8 cellular contexts compared by ENCODE assay signal in genomic region chr6:85756982-85757381, GRCh38.
DNase-seq lines count a peak whose midpoint lies in the region; ATAC-seq, FAIRE-seq and TF ChIP-seq lines count a peak whose summit lies in the region.

No MANE protein-coding gene starts in this region.

- no peaks in the 10 kb centered on the region for H3K4me1 ChIP-seq in H1 (replicated peaks in 1 of 4; ENCODE audit: control insufficient read depth in 3 of 4, insufficient read depth in 4 of 4, low read length in 3 of 4)
- H3K4me1 ChIP-seq in psoas muscle, result no peaks in the 10 kb centered on the region

- no peak overlapping the region for H3K4me2 ChIP-seq in H1 (ENCODE audit: insufficient read depth in 1 of 2, low read depth in 2 of 2, low read length in 2 of 2)

- H3K36me3 ChIP-seq in H1 (ENCODE audit: control insufficient read depth in 2 of 4, insufficient read depth in 4 of 4, low read length in 3 of 4) (no peaks in the 10 kb centered on the region), psoas muscle (ENCODE audit: insufficient read depth in 1 of 2, low read depth in 1 of 2) (no peaks in the 10 kb centered on the region), H7 (replicated peaks; ENCODE audit: control insufficient read depth, insufficient read depth, low read length) (no peaks in the 10 kb centered on the region)

- no peak overlapping the region for H2BK15ac ChIP-seq in H1 (ENCODE audit: low read length)

- no peak overlapping the region for H2AFZ ChIP-seq in H1 (ENCODE audit: low read length)

- CTCF ChIA-PET in H1 (lab: Charles Lee; ENCODE audit: partially characterized antibody), result interaction anchor here (1.0 to 1.2 kb wide), 3 partner anchors 8 to 432 kb away, joined by 3 to 4 read pairs (median 3); no protein-coding TSS in a partner anchor

- no peak overlapping the region for H3K4ac ChIP-seq in H1 (replicated peaks; ENCODE audit: insufficient read length, low read depth, low read length)

- no peak for TF ChIP-seq EP300 in H1 (IDR thresholded peaks at IDR 0.05; ENCODE audit: borderline replicate concordance in 1 of 2, low read depth in 2 of 2, low read length in 2 of 2)

- no peak for FAIRE-seq in H1 (lab: Jason Lieb, UNC)

- H4K5ac ChIP-seq in H1 (ENCODE audit: insufficient read length, low read depth, low read length), result no peak overlapping the region

- H3K27me3 ChIP-seq in H1 (replicated peaks in 1 of 4; ENCODE audit: control insufficient read depth in 3 of 4, extremely low read depth in 1 of 4, insufficient read depth in 3 of 4, low read length in 3 of 4), result no peaks in the 10 kb centered on the region
- H3K27me3 ChIP-seq in psoas muscle (ENCODE audit: insufficient read depth in 3 of 3, low read length in 2 of 3), result no peaks in the 10 kb centered on the region
- H3K27me3 ChIP-seq in H7 (ENCODE audit: control insufficient read depth, insufficient read depth, low read length), result no peaks in the 10 kb centered on the region

- TF ChIP-seq RAD21 in H1 (IDR thresholded peaks at IDR 0.05 in 1 of 2, conservative IDR thresholded peaks at IDR 0.05 in 1 of 2; ENCODE audit: low read depth in 2 of 2, low read length in 2 of 2), result peak; percentile 55 to 66

- H3K79me2 ChIP-seq in H1 (ENCODE audit: control insufficient read depth in 1 of 2, insufficient read depth in 2 of 2, low read length in 2 of 2), result no peaks in the 10 kb centered on the region

- no peak overlapping the region for H2BK12ac ChIP-seq in H1 (ENCODE audit: low read depth, low read length)

- H3K9me3 ChIP-seq in H1 (ENCODE audit: insufficient read depth in 2 of 2, low read depth in 1 of 2, low read length in 1 of 2), result 0 out of 4 replicates have a peak, but pooled peaks cover 0 to under 1% of the 10 kb centered on the region in 2 experiments
- no peaks in the 10 kb centered on the region for H3K9me3 ChIP-seq in psoas muscle

- H3K4me3 ChIP-seq in H1 (ENCODE audit: extremely low read depth in 1 of 4, insufficient read depth in 2 of 4, low read depth in 3 of 4, low read length in 4 of 4) (no peak overlapping the region), psoas muscle (no peak overlapping the region), H7 (ENCODE audit: insufficient read depth, low read depth, low read length) (no peak overlapping the region)

- no peak overlapping the region for H3K14ac ChIP-seq in H1 (ENCODE audit: insufficient read length)

- intact Hi-C loops in psoas muscle (cut with DNase I), result loop anchor here (10.0 kb wide), 1 partner anchor 1098 kb away; no protein-coding TSS in a partner anchor

- no peak overlapping the region for H3K18ac ChIP-seq in H1 (ENCODE audit: extremely low read depth, low read length)

- H2AK5ac ChIP-seq in H1 (ENCODE audit: low read depth, low read length), result no peak overlapping the region

- POLR2A ChIA-PET in H1 (lab: Charles Lee; ENCODE audit: partially characterized antibody), result no interaction called here

- H3K9ac ChIP-seq in H1 (replicated peaks in 1 of 4; ENCODE audit: extremely low read depth in 1 of 4, low read depth in 3 of 4, low read length in 3 of 4), result no peak overlapping the region

- no peak overlapping the region for H4K91ac ChIP-seq in H1 (replicated peaks; ENCODE audit: insufficient read length, low read length)

- H4K8ac ChIP-seq in H1 (ENCODE audit: extremely low read depth, insufficient read depth, low read length), result no peak overlapping the region

- no peak overlapping the region for H3K56ac ChIP-seq in H1 (replicated peaks; ENCODE audit: insufficient read length, low read depth, low read length)

- no peak for TF ChIP-seq POLR2A in H1 (IDR thresholded peaks at IDR 0.05; ENCODE audit: control extremely low read depth in 1 of 2, low read depth in 2 of 2, low read length in 2 of 2)

- H3K23ac ChIP-seq in H1 (ENCODE audit: insufficient read length), result no peak overlapping the region

- no peak for ATAC-seq in psoas muscle

- DNase-seq in NCI-H1092 treated with DMSO at 0.1 percent for 48 hours (lab: John Stamatoyannopoulos, UW) (peak; percentile 2), NCI-H1092 (lab: John Stamatoyannopoulos, UW) (no peak), NCI-H526 treated with DMSO at 0.1 percent for 48 hours (lab: John Stamatoyannopoulos, UW) (peak; percentile 4), H1 (ENCODE audit: low read depth in 1 of 2, low spot score in 2 of 2) (no peak), psoas muscle (no peak), H7 (no peak)
- no peak for DNase-seq in stimulated activated CD4-positive, alpha-beta T cell treated with anti-CD3 and anti-CD28 coated beads, Interleukin-2, amount 100 ng/mL, for 48 hours
- DNase-seq in activated CD4-positive, alpha-beta T cell treated with anti-CD3 and anti-CD28 coated beads, Interleukin-2, amount 50 U/mL, for 1 hour, result no peak

- peak in 2 of 3 experiments; percentile 25 to 34; a peak in 2 of 4 replicates for TF ChIP-seq CTCF in H1 (IDR thresholded peaks at IDR 0.05; ENCODE audit: control extremely low read depth in 1 of 3, insufficient read depth in 1 of 3, low read depth in 1 of 3, low read length in 3 of 3)
- TF ChIP-seq CTCF in psoas muscle (IDR thresholded peaks at IDR 0.05), result peak; percentile 39

- H3K27ac ChIP-seq in H1 (ENCODE audit: low read depth, low read length) (no peak overlapping the region), psoas muscle (no peak overlapping the region)

- H2BK5ac ChIP-seq in H1 (ENCODE audit: low read depth, low read length), result no peak overlapping the region

- no peaks in the 10 kb centered on the region for H3K79me1 ChIP-seq in H1 (ENCODE audit: low read depth, low read length)

- H4K20me1 ChIP-seq in H1 (replicated peaks in 1 of 2; ENCODE audit: control insufficient read depth in 1 of 2, insufficient read depth in 2 of 2, low read length in 2 of 2), result no peaks in the 10 kb centered on the region

- H2BK120ac ChIP-seq in H1 (replicated peaks; ENCODE audit: low read depth, low read length), result no peak overlapping the region

- H3K23me2 ChIP-seq in H1 (ENCODE audit: low read depth, low read length), result no peaks in the 10 kb centered on the region

- H2BK20ac ChIP-seq in H1 (ENCODE audit: low read length), result no peak overlapping the region

TF ChIP-seq in H1, 55 proteins besides CTCF, POLR2A, EP300 and RAD21:
- no peak for TF ChIP-seq KDM1A (IDR thresholded peaks at IDR 0.05; ENCODE audit: borderline replicate concordance, low read length)

Comparison
In these comparisons a context has a peak if more than half of its experiments do, and no peak if none do; other contexts are left out.
1. DNase-seq: peak in NCI-H1092 treated with DMSO at 0.1 percent for 48 hours (single experiment) and NCI-H526 treated with DMSO at 0.1 percent for 48 hours (single experiment); none in NCI-H1092 (single experiment), H1 (0 of 2), psoas muscle (0 of 2), stimulated activated CD4-positive, alpha-beta T cell treated with anti-CD3 and anti-CD28 coated beads, Interleukin-2, amount 100 ng/mL, for 48 hours (0 of 2), activated CD4-positive, alpha-beta T cell treated with anti-CD3 and anti-CD28 coated beads, Interleukin-2, amount 50 U/mL, for 1 hour (single experiment) and H7 (single experiment).